Comparison of ENCODE assay signal across 1 cellular context in the genomic region with DNA sequence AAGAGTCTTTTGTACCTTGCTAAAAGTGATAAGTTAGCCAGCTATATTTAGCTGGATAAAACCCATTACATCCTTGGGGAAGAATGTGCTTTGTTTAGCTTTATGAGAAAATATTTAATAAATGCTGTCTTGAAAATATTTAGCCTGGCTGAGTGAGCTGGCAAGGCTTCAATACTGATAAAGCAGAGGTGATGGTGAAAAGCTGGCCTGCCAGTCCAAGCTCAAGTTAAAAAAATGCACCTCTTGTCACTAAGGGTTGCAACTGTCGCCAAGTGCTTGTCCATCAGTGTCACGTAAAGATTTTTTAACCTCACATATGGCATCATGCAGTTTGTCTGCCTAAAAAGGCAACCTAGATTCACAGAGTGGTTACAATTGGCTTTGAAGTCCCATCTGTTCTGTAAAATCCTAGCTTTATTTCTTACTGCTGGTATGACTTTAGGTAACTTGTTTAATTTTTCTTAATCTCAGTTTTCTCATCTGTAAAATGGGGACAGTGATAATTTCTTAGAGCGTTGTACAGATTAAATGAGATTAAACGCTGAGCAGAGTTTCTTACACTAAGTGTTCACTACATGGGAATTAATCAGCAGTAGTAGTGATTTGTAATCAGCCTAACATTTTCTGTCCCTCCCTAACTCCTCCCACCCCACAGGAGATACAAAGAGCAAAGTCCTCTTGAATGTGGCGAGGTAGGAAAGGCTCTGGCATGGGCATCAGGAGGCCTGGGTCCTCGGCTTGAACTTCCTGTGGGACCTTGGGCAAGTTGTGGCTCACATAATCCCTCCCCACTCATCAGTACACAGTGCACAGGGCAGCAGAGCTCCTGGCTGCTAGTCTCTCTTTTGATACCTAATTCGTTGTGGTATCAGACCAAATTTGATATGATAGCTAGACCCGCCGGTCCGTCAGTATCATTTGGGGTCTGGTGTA.
TF ChIP-seq lines count a peak whose summit lies in the region.

No MANE protein-coding gene starts in this region.

TF ChIP-seq in HepG2, 621 proteins besides CTCF, POLR2A, EP300 and RAD21 (continued from another document and continues in another):
- TF ChIP-seq, protein P1, sequence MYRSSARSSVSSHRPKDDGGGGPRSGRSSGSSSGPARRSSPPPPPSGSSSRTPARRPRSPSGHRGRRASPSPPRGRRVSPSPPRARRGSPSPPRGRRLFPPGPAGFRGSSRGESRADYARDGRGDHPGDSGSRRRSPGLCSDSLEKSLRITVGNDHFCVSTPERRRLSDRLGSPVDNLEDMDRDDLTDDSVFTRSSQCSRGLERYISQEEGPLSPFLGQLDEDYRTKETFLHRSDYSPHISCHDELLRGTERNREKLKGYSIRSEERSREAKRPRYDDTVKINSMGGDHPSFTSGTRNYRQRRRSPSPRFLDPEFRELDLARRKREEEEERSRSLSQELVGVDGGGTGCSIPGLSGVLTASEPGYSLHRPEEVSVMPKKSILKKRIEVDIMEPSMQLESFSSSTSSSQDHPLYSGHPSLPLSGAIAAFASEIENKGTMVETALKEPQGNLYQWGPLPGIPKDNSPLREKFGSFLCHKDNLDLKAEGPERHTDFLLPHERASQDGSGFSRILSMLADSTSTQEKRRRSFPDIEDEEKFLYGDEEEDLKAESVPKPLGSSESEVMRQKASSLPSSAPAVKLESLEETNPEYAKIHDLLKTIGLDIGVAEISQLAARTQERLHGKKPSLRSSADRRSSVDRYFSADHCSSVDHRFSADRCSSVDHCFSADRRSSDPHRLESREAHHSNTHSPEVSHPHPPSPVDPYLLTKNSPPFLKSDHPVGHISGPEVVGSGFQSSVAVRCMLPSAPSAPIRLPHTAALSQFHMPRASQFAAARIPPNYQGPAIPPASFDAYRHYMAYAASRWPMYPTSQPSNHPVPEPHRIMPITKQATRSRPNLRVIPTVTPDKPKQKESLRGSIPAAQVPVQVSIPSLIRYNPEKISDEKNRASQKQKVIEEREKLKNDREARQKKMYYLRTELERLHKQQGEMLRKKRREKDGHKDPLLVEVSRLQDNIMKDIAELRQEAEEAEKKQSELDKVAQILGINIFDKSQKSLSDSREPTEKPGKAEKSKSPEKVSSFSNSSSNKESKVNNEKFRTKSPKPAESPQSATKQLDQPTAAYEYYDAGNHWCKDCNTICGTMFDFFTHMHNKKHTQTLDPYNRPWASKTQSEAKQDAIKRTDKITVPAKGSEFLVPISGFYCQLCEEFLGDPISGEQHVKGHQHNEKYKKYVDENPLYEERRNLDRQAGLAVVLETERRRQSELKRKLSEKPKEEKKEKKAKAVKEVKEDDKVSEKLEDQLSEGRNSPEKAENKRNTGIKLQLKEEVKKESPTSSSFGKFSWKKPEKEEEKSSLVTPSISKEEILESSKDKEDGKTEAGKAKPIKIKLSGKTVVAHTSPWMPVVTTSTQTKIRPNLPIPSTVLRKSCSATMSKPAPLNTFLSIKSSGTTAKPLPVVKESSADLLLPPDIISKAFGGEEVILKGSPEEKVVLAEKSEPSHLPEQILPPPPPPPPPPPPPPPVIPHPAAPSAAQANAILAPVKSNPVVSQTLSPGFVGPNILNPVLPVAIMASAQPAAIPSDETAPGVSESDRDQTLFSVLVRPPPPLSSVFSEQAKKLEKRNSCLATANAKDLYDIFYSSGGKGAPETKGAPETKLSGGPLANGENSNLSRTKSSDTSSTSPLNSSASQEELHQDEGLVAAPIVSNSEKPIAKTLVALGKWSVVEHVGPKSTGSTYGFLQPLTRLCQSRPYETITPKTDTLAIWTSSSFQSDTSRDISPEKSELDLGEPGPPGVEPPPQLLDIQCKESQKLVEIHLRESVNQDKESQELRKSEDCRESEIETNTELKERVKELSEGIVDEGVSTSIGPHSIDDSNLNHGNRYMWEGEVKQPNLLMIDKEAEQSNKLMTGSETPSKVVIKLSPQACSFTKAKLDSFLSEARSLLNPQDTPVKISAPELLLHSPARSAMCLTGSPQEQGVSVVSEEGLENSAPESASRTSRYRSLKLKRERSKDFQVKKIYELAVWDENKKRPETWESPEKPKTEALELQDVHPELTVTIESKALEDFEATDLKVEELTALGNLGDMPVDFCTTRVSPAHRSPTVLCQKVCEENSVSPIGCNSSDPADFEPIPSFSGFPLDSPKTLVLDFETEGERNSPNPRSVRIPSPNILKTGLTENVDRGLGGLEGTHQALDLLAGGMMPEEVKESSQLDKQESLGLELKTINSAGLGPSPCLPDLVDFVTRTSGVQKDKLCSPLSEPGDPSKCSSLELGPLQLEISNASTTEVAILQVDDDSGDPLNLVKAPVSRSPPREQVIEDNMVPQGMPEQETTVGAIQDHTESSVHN (CRISPR knock-in tag; IDR thresholded peaks at IDR 0.05): 0 out of 2 replicates have a peak, but pooled peaks have one; percentile 53
- TF ChIP-seq ERF (CRISPR knock-in tag; IDR thresholded peaks at IDR 0.05) (0 out of 2 replicates have a peak, but pooled peaks have one; percentile 50), HNF1B (CRISPR knock-in tag; IDR thresholded peaks at IDR 0.05) (0 out of 2 replicates have a peak, but pooled peaks have one; percentile 58), PAF1 (CRISPR knock-in tag; IDR thresholded peaks at IDR 0.05) (no peak), ZNF468 (CRISPR knock-in tag; IDR thresholded peaks at IDR 0.05) (no peak), ZNF619 (CRISPR knock-in tag; IDR thresholded peaks at IDR 0.05) (no peak), FOXO1 (CRISPR knock-in tag; IDR thresholded peaks at IDR 0.05) (peak; percentile 21; the same call in 1 of the 2 replicates), SP4 (CRISPR knock-in tag; IDR thresholded peaks at IDR 0.05) (no peak), TSC22D2 (CRISPR knock-in tag; IDR thresholded peaks at IDR 0.05; ENCODE audit: borderline replicate concordance) (no peak), HNF4G (IDR thresholded peaks at IDR 0.05; ENCODE audit: borderline replicate concordance, low read depth, low read length) (peak; percentile 68; the same call in 1 of the 2 replicates), HNF4G (CRISPR knock-in tag; IDR thresholded peaks at IDR 0.05; ENCODE audit: borderline replicate concordance, low read depth) (peak; percentile 67; the same call in 1 of the 2 replicates), NCOR1 (IDR thresholded peaks at IDR 0.05; ENCODE audit: borderline replicate concordance, low read length) (peak; percentile 64; the same call in 1 of the 2 replicates), ZNF644 (CRISPR knock-in tag; IDR thresholded peaks at IDR 0.05; ENCODE audit: low read depth) (peak; percentile 64; the same call in 1 of the 2 replicates), ZGPAT (CRISPR knock-in tag; IDR thresholded peaks at IDR 0.05) (peak; percentile 57; the same call in 1 of the 2 replicates), FOXA3 (CRISPR knock-in tag; IDR thresholded peaks at IDR 0.05) (peak; percentile 21; the same call in 1 of the 2 replicates), CHD4 (IDR thresholded peaks at IDR 0.05; ENCODE audit: borderline replicate concordance, low read length) (peak; percentile 95; the same call in 1 of the 2 replicates), PCBP2 (optimal IDR thresholded peaks at IDR 0.05; ENCODE audit: low read depth, low read length, poor library complexity, severe bottlenecking) (no peak), SNAPC4 (CRISPR knock-in tag; IDR thresholded peaks at IDR 0.05) (no peak), HDAC6 (IDR thresholded peaks at IDR 0.05; ENCODE audit: low read depth, low read length) (no peak), SALL1 (CRISPR knock-in tag; IDR thresholded peaks at IDR 0.05) (peak; percentile 79), ZBTB21 (CRISPR knock-in tag; IDR thresholded peaks at IDR 0.05) (no peak), ZSCAN22 (CRISPR knock-in tag; IDR thresholded peaks at IDR 0.05) (no peak), ZNF691 (CRISPR knock-in tag; IDR thresholded peaks at IDR 0.05; ENCODE audit: borderline replicate concordance, low read depth) (peak; percentile 60; the same call in 1 of the 2 replicates), ZSCAN25 (CRISPR knock-in tag; IDR thresholded peaks at IDR 0.05) (no peak), NCOA1 (CRISPR knock-in tag; IDR thresholded peaks at IDR 0.05) (no peak), CC2D1A (CRISPR knock-in tag; IDR thresholded peaks at IDR 0.05) (no peak)
- TF ChIP-seq, protein P2, sequence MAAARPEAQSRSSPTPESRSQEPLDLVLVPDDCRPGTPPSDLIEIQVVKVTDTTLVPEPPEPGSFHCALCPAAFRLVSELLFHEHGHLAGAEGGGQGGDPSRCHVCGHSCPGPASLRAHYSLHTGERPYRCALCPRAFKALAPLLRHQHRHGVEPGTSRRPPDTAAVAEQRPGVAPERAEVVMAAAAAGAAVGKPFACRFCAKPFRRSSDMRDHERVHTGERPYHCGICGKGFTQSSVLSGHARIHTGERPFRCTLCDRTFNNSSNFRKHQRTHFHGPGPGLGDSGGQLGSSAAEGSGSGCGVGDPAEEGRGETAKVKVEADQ (CRISPR knock-in tag; IDR thresholded peaks at IDR 0.05; ENCODE audit: borderline replicate concordance): no peak
- TF ChIP-seq, protein P3, sequence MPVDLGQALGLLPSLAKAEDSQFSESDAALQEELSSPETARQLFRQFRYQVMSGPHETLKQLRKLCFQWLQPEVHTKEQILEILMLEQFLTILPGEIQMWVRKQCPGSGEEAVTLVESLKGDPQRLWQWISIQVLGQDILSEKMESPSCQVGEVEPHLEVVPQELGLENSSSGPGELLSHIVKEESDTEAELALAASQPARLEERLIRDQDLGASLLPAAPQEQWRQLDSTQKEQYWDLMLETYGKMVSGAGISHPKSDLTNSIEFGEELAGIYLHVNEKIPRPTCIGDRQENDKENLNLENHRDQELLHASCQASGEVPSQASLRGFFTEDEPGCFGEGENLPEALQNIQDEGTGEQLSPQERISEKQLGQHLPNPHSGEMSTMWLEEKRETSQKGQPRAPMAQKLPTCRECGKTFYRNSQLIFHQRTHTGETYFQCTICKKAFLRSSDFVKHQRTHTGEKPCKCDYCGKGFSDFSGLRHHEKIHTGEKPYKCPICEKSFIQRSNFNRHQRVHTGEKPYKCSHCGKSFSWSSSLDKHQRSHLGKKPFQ (CRISPR knock-in tag; IDR thresholded peaks at IDR 0.05; ENCODE audit: insufficient replicate concordance): no peak
- TF ChIP-seq, protein P4, sequence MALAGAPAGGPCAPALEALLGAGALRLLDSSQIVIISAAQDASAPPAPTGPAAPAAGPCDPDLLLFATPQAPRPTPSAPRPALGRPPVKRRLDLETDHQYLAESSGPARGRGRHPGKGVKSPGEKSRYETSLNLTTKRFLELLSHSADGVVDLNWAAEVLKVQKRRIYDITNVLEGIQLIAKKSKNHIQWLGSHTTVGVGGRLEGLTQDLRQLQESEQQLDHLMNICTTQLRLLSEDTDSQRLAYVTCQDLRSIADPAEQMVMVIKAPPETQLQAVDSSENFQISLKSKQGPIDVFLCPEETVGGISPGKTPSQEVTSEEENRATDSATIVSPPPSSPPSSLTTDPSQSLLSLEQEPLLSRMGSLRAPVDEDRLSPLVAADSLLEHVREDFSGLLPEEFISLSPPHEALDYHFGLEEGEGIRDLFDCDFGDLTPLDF (CRISPR knock-in tag; IDR thresholded peaks at IDR 0.05): no peak
